8 cellular contexts compared by ENCODE assay signal in the genomic region with DNA sequence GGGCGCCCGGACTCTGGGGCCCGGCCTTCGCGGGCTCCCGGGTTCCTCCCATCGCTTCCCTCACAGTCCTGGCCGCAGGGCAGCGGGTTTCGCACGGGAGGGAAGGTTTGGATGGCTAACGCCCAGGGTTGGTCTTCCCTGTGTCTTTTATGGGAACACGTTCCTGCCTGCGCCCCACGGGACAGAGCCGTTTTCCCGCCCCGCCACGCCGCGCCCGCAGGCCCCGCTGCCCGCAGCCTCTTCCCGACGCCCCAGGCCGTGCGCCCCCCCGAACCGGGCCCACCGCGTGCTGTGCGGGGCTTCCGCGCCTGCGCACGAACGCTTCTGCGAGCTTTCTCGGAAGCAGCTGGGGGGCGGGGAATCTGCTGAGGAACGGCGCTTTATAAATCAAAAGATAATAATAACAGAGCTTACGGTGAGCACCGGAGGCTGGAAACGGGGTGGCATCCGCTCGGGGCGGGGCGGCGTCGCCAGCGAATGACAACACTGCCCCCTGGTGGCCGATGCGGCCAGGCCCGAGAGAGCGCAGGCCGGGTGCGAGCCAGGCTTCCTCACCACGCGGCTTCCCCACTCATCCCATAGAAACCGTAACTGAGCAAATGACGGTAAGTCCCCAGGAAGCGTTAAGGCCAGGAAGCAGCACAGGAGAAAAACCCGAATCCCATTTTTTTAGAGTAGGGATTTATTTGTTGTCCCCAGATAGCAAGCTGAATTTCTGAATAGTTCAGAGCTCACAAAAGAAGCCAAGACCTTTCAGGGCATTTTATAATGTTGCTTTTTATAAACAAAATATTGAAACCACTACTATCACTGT.
A peak's percentile ranks its signal among the peaks of the same experiment; 100 is the strongest.
DNase-seq lines count a peak whose midpoint lies in the region; FAIRE-seq and TF ChIP-seq lines count a peak whose summit lies in the region.

No MANE protein-coding gene starts in this region.

- 1 to 8% (median 2%) methylated on average over 27 to 65 of the region's 65 CpGs for WGBS in adrenal gland, 4 donors

- no peak for TF ChIP-seq POLR2A in H54 (IDR thresholded peaks at IDR 0.05; ENCODE audit: low read depth, low read length)
- TF ChIP-seq POLR2A in adrenal gland (IDR thresholded peaks at IDR 0.05): no peak

- H3K9me3 ChIP-seq in adrenal gland (replicated peaks in 1 of 3): no peaks in the 10 kb centered on the region
- H3K9me3 ChIP-seq in left ventricle myocardium inferior (replicated peaks): no peaks in the 10 kb centered on the region

- intact Hi-C loops in adrenal gland (cut with DNase I) (loop anchor here in 1 of 2 donors (2.0 to 10.0 kb wide), 2 partner anchors 280 to 1038 kb away; no protein-coding TSS in a partner anchor), left ventricle myocardium inferior (cut with micrococcal nuclease) (loop anchor here (10.0 kb wide), 1 partner anchor 1040 kb away; no protein-coding TSS in a partner anchor), posterior cingulate gyrus (cut with DNase I) (loop anchor here (1.0 to 10.0 kb wide), 4 partner anchors 280 to 1038 kb away; no protein-coding TSS in a partner anchor)

- no peaks in the 10 kb centered on the region for H3K9me3 Mint-ChIP-seq in type B pancreatic cell

- no peaks in the 10 kb centered on the region for H3K27me3 Mint-ChIP-seq in type B pancreatic cell

- peak overlapping the region; percentile 76 for H3K4me3 Mint-ChIP-seq in type B pancreatic cell

- TF ChIP-seq CTCF in adrenal gland (IDR thresholded peaks at IDR 0.05) (peak; percentile 88 to 99 (median 97)), left ventricle myocardium inferior (IDR thresholded peaks at IDR 0.05; ENCODE audit: borderline replicate concordance) (peak; percentile 99), type B pancreatic cell (conservative IDR thresholded peaks at IDR 0.05) (peak; percentile 100)

- H3K4me1 Mint-ChIP-seq in type B pancreatic cell (ENCODE audit: unreplicated experiment): peaks cover 40% of the 10 kb centered on the region

- no peak for FAIRE-seq in H54 (lab: Jason Lieb, UNC)

- H3K36me3 Mint-ChIP-seq in type B pancreatic cell: peaks cover 4% of the 10 kb centered on the region

- peak overlapping the region; percentile 75 for H3K27ac Mint-ChIP-seq in type B pancreatic cell

- H3K27me3 ChIP-seq in adrenal gland (no peaks in the 10 kb centered on the region), left ventricle myocardium inferior (ENCODE audit: low read depth) (peaks cover 3% of the 10 kb centered on the region)

- H3K4me1 ChIP-seq in adrenal gland (replicated peaks in 1 of 2): peaks cover 9 to 19% of the 10 kb centered on the region in 2 donors
- H3K4me1 ChIP-seq in left ventricle myocardium inferior: peaks cover 26% of the 10 kb centered on the region

- H3K4me3 ChIP-seq in adrenal gland (peak overlapping the region in 2 of 4 donors; percentile 18 to 55), left ventricle myocardium inferior (peak overlapping the region; percentile 71)

- H3K36me3 ChIP-seq in adrenal gland (replicated peaks in 1 of 2) (no peaks in the 10 kb centered on the region), left ventricle myocardium inferior (no peaks in the 10 kb centered on the region)

- peak overlapping the region in 3 of 5 donors; percentile 34 to 80 (median 73) for H3K27ac ChIP-seq in adrenal gland
- peak overlapping the region; percentile 79 for H3K27ac ChIP-seq in left ventricle myocardium inferior (replicated peaks)

- peak; percentile 70 for DNase-seq in DMS153 treated with DMSO at 0.1 percent for 48 hours (lab: John Stamatoyannopoulos, UW; ENCODE audit: unreplicated experiment)
- DNase-seq in H54 (ENCODE audit: insufficient read length, low spot score): peak; percentile 80
- DNase-seq in NCI-H1092 (lab: John Stamatoyannopoulos, UW): peak; percentile 60
- peak; percentile 67 for DNase-seq in T follicular helper cell (ENCODE audit: low read depth)
- DNase-seq in adrenal gland: peak; percentile 83 to 93 (median 90)
- peak; percentile 86 for DNase-seq in left ventricle myocardium inferior
- DNase-seq in posterior cingulate gyrus: peak; percentile 64 to 97 (median 82)
- peak; percentile 93 for DNase-seq in type B pancreatic cell (ENCODE audit: extremely low spot score, unreplicated experiment)
